ENCODE assay signal across 8 cellular contexts in genomic region chr1:101025283-101025679, GRCh38. TPM values are rescaled to one million over a fixed set of nuclear protein-coding genes. Genes with fewer than 3 reads are reported as not detected.
DNase-seq lines count a peak whose midpoint lies in the region; ATAC-seq and TF ChIP-seq lines count a peak whose summit lies in the region.

No MANE protein-coding gene starts in this region.

- H3K27ac Mint-ChIP-seq in activated CD4-positive, alpha-beta memory T cell treated with anti-CD3 and anti-CD28 coated beads, Interleukin-2, amount 10 ng/mL, durations not matched to agents 7 days and 5 days: peak overlapping the region; percentile 86

- H3K4me3 ChIP-seq in fibroblast of the aortic adventitia (ENCODE audit: low read depth, low read length): peak overlapping the region; percentile 83

- ATAC-seq in GM21515 (IDR thresholded peaks at IDR 0.05; ENCODE audit: unreplicated experiment): peak; percentile 32

- DNase-seq in DMS 273 (lab: John Stamatoyannopoulos, UW; ENCODE audit: unreplicated experiment): peak; percentile 46
- peak; percentile 11 for DNase-seq in HS-27A (ENCODE audit: low read depth)
- DNase-seq in activated CD4-positive, alpha-beta memory T cell treated with anti-CD3 and anti-CD28 coated beads, Interleukin-2, amount 10 ng/mL, durations not matched to agents 7 days and 5 days: peak; percentile 20
- DNase-seq in fibroblast of the aortic adventitia (ENCODE audit: low read depth): no peak
- DNase-seq in occipital lobe (lab: John Stamatoyannopoulos, UW): peak; percentile 39
- DNase-seq in NK-92 treated with Interleukin-12 subunit alpha and Interleukin-12 subunit beta, amount 100 ng/mL, for 24 hours (lab: John Stamatoyannopoulos, UW): no peak
- no peak for DNase-seq in SK-N-DZ (ENCODE audit: low spot score)

- CTCF ChIA-PET in activated CD4-positive, alpha-beta memory T cell treated with anti-CD3 and anti-CD28 coated beads, Interleukin-2, amount 10 ng/mL, durations not matched to agents 7 days and 5 days (lab: Charles Lee): interaction anchor here (0.9 to 3.0 kb wide), 8 partner anchors 12 to 213 kb away, joined by 3 to 15 read pairs (median 4); no protein-coding TSS in a partner anchor

- POLR2A ChIA-PET in activated CD4-positive, alpha-beta memory T cell treated with anti-CD3 and anti-CD28 coated beads, Interleukin-2, amount 10 ng/mL, durations not matched to agents 7 days and 5 days (lab: Charles Lee): interaction anchor here (0.6 to 8.0 kb wide), 31 partner anchors 9 to 266 kb away, joined by 3 to 82 read pairs (median 4); partner anchors contain the start of gene S1PR1

- H3K9me3 Mint-ChIP-seq in activated CD4-positive, alpha-beta memory T cell treated with anti-CD3 and anti-CD28 coated beads, Interleukin-2, amount 10 ng/mL, durations not matched to agents 7 days and 5 days: no peaks in the 10 kb centered on the region

- peak overlapping the region; percentile 97 for H3K4me3 Mint-ChIP-seq in activated CD4-positive, alpha-beta memory T cell treated with anti-CD3 and anti-CD28 coated beads, Interleukin-2, amount 10 ng/mL, durations not matched to agents 7 days and 5 days

- no peak for TF ChIP-seq CTCF in fibroblast of the aortic adventitia (IDR thresholded peaks at IDR 0.05; ENCODE audit: insufficient read depth, low read length)

- no peaks in the 10 kb centered on the region for H3K27me3 Mint-ChIP-seq in activated CD4-positive, alpha-beta memory T cell treated with anti-CD3 and anti-CD28 coated beads, Interleukin-2, amount 10 ng/mL, durations not matched to agents 7 days and 5 days

- peaks cover 60% of the 10 kb centered on the region for H3K36me3 Mint-ChIP-seq in activated CD4-positive, alpha-beta memory T cell treated with anti-CD3 and anti-CD28 coated beads, Interleukin-2, amount 10 ng/mL, durations not matched to agents 7 days and 5 days (ENCODE audit: low read depth)

- H3K4me1 Mint-ChIP-seq in activated CD4-positive, alpha-beta memory T cell treated with anti-CD3 and anti-CD28 coated beads, Interleukin-2, amount 10 ng/mL, durations not matched to agents 7 days and 5 days: peaks cover 65% of the 10 kb centered on the region

RNA-seq across cellular contexts. Expression of gene DPH5, which starts 0.3 kb away (rescaled TPM):
- total RNA-seq in activated CD4-positive, alpha-beta memory T cell treated with anti-CD3 and anti-CD28 coated beads, Interleukin-2, amount 10 ng/mL, durations not matched to agents 7 days and 5 days: 10 to 100 TPM; 25.5 to 33.2 TPM
- 34.9 and 39.9 TPM in 2 replicates for total RNA-seq in fibroblast of the aortic adventitia (ENCODE audit: low replicate concordance)
- total RNA-seq in occipital lobe: 41.3 TPM
- 51.6 and 61.2 TPM in 2 replicates for polyA plus RNA-seq in SK-N-DZ (2014; cell fraction: cytosol; rRNA removed)
- polyA plus RNA-seq in SK-N-DZ (2014; cell fraction: nucleus; rRNA removed): 25.2 and 40.9 TPM in 2 replicates

Comparison
In these comparisons a context has a peak if more than half of its experiments do, and no peak if none do; other contexts are left out.
1. DNase-seq: peak in DMS 273 (single experiment), HS-27A (single experiment), activated CD4-positive, alpha-beta memory T cell treated with anti-CD3 and anti-CD28 coated beads, Interleukin-2, amount 10 ng/mL, durations not matched to agents 7 days and 5 days (single experiment) and occipital lobe (single experiment); none in fibroblast of the aortic adventitia (single experiment), NK-92 treated with Interleukin-12 subunit alpha and Interleukin-12 subunit beta, amount 100 ng/mL, for 24 hours (single experiment) and SK-N-DZ (single experiment).